ENCODE assay signal across 1 cellular context in the genomic region with DNA sequence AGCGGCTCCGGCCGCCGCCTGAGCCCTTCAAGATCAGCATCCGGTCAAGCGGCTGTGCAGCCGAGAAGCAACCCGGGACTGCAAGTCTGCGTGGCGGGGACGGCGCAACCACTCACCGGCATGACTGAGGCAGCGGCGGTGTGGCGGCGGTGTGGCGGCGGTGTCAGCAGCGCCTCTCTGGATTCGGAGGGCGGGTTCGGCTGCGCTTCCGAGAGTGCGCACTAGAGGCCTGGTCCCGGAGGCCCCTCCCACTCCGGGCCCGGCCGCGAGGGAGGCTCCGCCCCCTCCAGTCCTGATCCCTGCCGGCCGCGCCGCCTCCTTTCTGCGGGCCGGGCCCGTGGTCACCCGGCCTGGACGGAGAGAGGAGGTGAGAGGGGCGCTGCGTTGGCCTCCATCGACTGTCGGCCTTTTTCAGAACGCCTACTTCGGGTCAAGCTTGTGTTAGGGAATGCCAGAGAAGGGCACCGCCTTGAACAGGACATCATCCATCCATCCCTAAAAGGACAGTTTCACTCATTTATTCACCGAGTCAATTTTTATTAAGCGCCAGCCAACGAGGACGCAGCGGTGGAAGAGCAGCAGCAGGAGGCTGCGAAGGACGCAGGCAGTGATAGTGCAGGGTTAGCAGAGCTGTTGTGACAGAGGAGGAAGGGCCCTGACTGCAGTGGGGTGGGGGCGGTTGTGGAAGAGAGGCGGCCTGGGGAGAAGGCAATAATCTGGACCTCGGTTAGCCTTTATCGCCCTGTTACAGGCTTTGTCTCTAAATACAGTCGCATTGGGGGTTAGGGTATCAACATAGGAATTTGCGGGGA.
TF ChIP-seq lines count a peak whose summit lies in the region.

A gene with protein sequence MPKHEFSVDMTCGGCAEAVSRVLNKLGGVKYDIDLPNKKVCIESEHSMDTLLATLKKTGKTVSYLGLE (minus strand): TSS at position 202 of the 812 bp plus-strand sequence. CDS start 80 bp downstream, at position 122.

TF ChIP-seq in HEK293, 187 proteins besides CTCF, POLR2A, EP300 and RAD21 (continued from another document and continues in another):
- TF ChIP-seq ZIC2 (tag by site-specific recombination; IDR thresholded peaks at IDR 0.05) (peak; percentile 50), ZNF19 (tag by site-specific recombination; IDR thresholded peaks at IDR 0.05; ENCODE audit: low read depth) (no peak), ZNF248 (tag by site-specific recombination; IDR thresholded peaks at IDR 0.05) (no peak), ZNF416 (tag by site-specific recombination; IDR thresholded peaks at IDR 0.05) (no peak), ZNF830 (tag by site-specific recombination; IDR thresholded peaks at IDR 0.05; ENCODE audit: low read depth) (no peak), KLF7 (tag by site-specific recombination; IDR thresholded peaks at IDR 0.05; ENCODE audit: borderline replicate concordance) (no peak), KLF16 (tag by site-specific recombination; IDR thresholded peaks at IDR 0.05) (no peak), SP3 (tag by site-specific recombination; IDR thresholded peaks at IDR 0.05) (peak; percentile 76), YY1 (tag by site-specific recombination; IDR thresholded peaks at IDR 0.05) (no peak), ZFP41 (tag by site-specific recombination; IDR thresholded peaks at IDR 0.05; ENCODE audit: borderline replicate concordance) (no peak), ZNF585B (tag by site-specific recombination; IDR thresholded peaks at IDR 0.05) (peak; percentile 58), ZNF274 (IDR thresholded peaks at IDR 0.05; ENCODE audit: low read length) (no peak), ZNF274 (tag by site-specific recombination; IDR thresholded peaks at IDR 0.05; ENCODE audit: borderline replicate concordance) (no peak), ZNF707 (tag by site-specific recombination; IDR thresholded peaks at IDR 0.05) (no peak), ZSCAN16 (tag by site-specific recombination; IDR thresholded peaks at IDR 0.05) (no peak), ZNF654 (tag by site-specific recombination; IDR thresholded peaks at IDR 0.05; ENCODE audit: low read depth) (no peak), ZNF121 (tag by site-specific recombination; IDR thresholded peaks at IDR 0.05) (no peak), ZNF350 (tag by site-specific recombination; IDR thresholded peaks at IDR 0.05) (no peak), ZNF658 (tag by site-specific recombination; IDR thresholded peaks at IDR 0.05) (no peak), ZNF366 (tag by site-specific recombination; conservative IDR thresholded peaks at IDR 0.05) (peak; percentile 69), ZNF596 (tag by site-specific recombination; IDR thresholded peaks at IDR 0.05) (no peak), ZBTB21 (tag by site-specific recombination; IDR thresholded peaks at IDR 0.05) (no peak), ZNF610 (tag by site-specific recombination; IDR thresholded peaks at IDR 0.05; ENCODE audit: borderline replicate concordance) (0 out of 2 replicates have a peak, but pooled peaks have one; percentile 22), ZNF311 (tag by site-specific recombination; IDR thresholded peaks at IDR 0.05; ENCODE audit: borderline replicate concordance) (no peak), ZNF510 (tag by site-specific recombination; IDR thresholded peaks at IDR 0.05; ENCODE audit: insufficient replicate concordance) (no peak), ZNF624 (tag by site-specific recombination; IDR thresholded peaks at IDR 0.05) (no peak), ZNF76 (tag by site-specific recombination; IDR thresholded peaks at IDR 0.05; ENCODE audit: borderline replicate concordance, low read depth) (peak; percentile 24; the same call in 1 of the 2 replicates), ZNF10 (tag by site-specific recombination; IDR thresholded peaks at IDR 0.05) (no peak), ZFP37 (tag by site-specific recombination; IDR thresholded peaks at IDR 0.05) (no peak), ZSCAN23 (tag by site-specific recombination; IDR thresholded peaks at IDR 0.05) (no peak), ZNF48 (tag by site-specific recombination; IDR thresholded peaks at IDR 0.05) (no peak), ZNF544 (tag by site-specific recombination; IDR thresholded peaks at IDR 0.05) (no peak), OSR2 (tag by site-specific recombination; IDR thresholded peaks at IDR 0.05) (no peak), ZNF626 (tag by site-specific recombination; IDR thresholded peaks at IDR 0.05) (no peak), YY2 (tag by site-specific recombination; IDR thresholded peaks at IDR 0.05) (no peak)
- TF ChIP-seq, protein P1, sequence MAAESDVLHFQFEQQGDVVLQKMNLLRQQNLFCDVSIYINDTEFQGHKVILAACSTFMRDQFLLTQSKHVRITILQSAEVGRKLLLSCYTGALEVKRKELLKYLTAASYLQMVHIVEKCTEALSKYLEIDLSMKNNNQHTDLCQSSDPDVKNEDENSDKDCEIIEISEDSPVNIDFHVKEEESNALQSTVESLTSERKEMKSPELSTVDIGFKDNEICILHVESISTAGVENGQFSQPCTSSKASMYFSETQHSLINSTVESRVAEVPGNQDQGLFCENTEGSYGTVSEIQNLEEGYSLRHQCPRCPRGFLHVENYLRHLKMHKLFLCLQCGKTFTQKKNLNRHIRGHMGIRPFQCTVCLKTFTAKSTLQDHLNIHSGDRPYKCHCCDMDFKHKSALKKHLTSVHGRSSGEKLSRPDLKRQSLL (tag by site-specific recombination; IDR thresholded peaks at IDR 0.05) = no peak
- TF ChIP-seq, protein P2, sequence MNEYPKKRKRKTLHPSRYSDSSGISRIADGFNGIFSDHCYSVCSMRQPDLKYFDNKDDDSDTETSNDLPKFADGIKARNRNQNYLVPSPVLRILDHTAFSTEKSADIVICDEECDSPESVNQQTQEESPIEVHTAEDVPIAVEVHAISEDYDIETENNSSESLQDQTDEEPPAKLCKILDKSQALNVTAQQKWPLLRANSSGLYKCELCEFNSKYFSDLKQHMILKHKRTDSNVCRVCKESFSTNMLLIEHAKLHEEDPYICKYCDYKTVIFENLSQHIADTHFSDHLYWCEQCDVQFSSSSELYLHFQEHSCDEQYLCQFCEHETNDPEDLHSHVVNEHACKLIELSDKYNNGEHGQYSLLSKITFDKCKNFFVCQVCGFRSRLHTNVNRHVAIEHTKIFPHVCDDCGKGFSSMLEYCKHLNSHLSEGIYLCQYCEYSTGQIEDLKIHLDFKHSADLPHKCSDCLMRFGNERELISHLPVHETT (tag by site-specific recombination; IDR thresholded peaks at IDR 0.05) = no peak
- TF ChIP-seq, protein P3, sequence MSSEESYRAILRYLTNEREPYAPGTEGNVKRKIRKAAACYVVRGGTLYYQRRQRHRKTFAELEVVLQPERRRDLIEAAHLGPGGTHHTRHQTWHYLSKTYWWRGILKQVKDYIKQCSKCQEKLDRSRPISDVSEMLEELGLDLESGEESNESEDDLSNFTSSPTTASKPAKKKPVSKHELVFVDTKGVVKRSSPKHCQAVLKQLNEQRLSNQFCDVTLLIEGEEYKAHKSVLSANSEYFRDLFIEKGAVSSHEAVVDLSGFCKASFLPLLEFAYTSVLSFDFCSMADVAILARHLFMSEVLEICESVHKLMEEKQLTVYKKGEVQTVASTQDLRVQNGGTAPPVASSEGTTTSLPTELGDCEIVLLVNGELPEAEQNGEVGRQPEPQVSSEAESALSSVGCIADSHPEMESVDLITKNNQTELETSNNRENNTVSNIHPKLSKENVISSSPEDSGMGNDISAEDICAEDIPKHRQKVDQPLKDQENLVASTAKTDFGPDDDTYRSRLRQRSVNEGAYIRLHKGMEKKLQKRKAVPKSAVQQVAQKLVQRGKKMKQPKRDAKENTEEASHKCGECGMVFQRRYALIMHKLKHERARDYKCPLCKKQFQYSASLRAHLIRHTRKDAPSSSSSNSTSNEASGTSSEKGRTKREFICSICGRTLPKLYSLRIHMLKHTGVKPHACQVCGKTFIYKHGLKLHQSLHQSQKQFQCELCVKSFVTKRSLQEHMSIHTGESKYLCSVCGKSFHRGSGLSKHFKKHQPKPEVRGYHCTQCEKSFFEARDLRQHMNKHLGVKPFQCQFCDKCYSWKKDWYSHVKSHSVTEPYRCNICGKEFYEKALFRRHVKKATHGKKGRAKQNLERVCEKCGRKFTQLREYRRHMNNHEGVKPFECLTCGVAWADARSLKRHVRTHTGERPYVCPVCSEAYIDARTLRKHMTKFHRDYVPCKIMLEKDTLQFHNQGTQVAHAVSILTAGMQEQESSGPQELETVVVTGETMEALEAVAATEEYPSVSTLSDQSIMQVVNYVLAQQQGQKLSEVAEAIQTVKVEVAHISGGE (tag by site-specific recombination; conservative IDR thresholded peaks at IDR 0.05; ENCODE audit: low read depth) = 0 out of 2 replicates have a peak, but pooled peaks have one; percentile 17
- TF ChIP-seq, protein P4, sequence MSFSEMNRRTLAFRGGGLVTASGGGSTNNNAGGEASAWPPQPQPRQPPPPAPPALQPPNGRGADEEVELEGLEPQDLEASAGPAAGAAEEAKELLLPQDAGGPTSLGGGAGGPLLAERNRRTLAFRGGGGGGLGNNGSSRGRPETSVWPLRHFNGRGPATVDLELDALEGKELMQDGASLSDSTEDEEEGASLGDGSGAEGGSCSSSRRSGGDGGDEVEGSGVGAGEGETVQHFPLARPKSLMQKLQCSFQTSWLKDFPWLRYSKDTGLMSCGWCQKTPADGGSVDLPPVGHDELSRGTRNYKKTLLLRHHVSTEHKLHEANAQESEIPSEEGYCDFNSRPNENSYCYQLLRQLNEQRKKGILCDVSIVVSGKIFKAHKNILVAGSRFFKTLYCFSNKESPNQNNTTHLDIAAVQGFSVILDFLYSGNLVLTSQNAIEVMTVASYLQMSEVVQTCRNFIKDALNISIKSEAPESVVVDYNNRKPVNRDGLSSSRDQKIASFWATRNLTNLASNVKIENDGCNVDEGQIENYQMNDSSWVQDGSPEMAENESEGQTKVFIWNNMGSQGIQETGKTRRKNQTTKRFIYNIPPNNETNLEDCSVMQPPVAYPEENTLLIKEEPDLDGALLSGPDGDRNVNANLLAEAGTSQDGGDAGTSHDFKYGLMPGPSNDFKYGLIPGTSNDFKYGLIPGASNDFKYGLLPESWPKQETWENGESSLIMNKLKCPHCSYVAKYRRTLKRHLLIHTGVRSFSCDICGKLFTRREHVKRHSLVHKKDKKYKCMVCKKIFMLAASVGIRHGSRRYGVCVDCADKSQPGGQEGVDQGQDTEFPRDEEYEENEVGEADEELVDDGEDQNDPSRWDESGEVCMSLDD (tag by site-specific recombination; IDR thresholded peaks at IDR 0.05) = no peak
- TF ChIP-seq, protein P5, sequence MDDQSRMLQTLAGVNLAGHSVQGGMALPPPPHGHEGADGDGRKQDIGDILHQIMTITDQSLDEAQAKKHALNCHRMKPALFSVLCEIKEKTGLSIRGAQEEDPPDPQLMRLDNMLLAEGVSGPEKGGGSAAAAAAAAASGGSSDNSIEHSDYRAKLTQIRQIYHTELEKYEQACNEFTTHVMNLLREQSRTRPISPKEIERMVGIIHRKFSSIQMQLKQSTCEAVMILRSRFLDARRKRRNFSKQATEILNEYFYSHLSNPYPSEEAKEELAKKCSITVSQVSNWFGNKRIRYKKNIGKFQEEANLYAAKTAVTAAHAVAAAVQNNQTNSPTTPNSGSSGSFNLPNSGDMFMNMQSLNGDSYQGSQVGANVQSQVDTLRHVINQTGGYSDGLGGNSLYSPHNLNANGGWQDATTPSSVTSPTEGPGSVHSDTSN (CRISPR knock-in tag; IDR thresholded peaks at IDR 0.05) = peak; percentile 80
- TF ChIP-seq, protein P6, sequence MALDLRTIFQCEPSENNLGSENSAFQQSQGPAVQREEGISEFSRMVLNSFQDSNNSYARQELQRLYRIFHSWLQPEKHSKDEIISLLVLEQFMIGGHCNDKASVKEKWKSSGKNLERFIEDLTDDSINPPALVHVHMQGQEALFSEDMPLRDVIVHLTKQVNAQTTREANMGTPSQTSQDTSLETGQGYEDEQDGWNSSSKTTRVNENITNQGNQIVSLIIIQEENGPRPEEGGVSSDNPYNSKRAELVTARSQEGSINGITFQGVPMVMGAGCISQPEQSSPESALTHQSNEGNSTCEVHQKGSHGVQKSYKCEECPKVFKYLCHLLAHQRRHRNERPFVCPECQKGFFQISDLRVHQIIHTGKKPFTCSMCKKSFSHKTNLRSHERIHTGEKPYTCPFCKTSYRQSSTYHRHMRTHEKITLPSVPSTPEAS (tag by site-specific recombination; IDR thresholded peaks at IDR 0.05) = no peak
- TF ChIP-seq, protein P7, sequence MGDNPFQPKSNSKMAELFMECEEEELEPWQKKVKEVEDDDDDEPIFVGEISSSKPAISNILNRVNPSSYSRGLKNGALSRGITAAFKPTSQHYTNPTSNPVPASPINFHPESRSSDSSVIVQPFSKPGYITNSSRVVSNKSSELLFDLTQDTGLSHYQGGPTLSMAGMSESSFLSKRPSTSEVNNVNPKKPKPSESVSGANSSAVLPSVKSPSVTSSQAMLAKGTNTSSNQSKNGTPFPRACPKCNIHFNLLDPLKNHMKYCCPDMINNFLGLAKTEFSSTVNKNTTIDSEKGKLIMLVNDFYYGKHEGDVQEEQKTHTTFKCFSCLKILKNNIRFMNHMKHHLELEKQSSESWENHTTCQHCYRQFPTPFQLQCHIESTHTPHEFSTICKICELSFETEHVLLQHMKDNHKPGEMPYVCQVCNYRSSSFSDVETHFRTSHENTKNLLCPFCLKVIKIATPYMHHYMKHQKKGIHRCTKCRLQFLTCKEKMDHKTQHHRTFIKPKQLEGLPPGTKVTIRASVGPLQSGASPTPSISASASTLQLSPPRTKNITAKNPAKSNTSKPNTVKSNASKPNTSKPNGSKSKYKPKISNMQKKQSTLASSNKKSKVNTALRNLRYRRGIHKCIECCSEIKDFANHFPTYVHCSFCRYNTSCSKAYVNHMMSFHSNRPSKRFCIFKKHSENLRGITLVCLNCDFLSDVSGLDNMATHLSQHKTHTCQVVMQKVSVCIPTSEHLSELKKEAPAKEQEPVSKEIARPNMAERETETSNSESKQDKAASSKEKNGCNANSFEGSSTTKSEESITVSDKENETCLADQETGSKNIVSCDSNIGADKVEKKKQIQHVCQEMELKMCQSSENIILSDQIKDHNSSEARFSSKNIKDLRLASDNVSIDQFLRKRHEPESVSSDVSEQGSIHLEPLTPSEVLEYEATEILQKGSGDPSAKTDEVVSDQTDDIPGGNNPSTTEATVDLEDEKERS (tag by site-specific recombination; IDR thresholded peaks at IDR 0.05) = no peak
- TF ChIP-seq, protein P8, sequence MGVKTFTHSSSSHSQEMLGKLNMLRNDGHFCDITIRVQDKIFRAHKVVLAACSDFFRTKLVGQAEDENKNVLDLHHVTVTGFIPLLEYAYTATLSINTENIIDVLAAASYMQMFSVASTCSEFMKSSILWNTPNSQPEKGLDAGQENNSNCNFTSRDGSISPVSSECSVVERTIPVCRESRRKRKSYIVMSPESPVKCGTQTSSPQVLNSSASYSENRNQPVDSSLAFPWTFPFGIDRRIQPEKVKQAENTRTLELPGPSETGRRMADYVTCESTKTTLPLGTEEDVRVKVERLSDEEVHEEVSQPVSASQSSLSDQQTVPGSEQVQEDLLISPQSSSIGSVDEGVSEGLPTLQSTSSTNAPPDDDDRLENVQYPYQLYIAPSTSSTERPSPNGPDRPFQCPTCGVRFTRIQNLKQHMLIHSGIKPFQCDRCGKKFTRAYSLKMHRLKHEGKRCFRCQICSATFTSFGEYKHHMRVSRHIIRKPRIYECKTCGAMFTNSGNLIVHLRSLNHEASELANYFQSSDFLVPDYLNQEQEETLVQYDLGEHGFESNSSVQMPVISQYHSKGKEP (tag by site-specific recombination; IDR thresholded peaks at IDR 0.05) = no peak
- TF ChIP-seq, protein P9, sequence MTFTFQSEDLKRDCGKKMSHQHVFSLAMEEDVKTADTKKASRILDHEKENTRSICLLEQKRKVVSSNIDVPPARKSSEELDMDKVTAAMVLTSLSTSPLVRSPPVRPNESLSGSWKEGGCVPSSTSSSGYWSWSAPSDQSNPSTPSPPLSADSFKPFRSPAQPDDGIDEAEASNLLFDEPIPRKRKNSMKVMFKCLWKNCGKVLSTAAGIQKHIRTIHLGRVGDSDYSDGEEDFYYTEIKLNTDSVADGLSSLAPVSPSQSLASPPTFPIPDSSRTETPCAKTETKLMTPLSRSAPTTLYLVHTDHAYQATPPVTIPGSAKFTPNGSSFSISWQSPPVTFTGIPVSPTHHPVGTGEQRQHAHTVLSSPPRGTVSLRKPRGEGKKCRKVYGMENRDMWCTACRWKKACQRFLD (tag by site-specific recombination; IDR thresholded peaks at IDR 0.05) = no peak
